Comparison of ENCODE assay signal across 12 cellular contexts in the genomic region with DNA sequence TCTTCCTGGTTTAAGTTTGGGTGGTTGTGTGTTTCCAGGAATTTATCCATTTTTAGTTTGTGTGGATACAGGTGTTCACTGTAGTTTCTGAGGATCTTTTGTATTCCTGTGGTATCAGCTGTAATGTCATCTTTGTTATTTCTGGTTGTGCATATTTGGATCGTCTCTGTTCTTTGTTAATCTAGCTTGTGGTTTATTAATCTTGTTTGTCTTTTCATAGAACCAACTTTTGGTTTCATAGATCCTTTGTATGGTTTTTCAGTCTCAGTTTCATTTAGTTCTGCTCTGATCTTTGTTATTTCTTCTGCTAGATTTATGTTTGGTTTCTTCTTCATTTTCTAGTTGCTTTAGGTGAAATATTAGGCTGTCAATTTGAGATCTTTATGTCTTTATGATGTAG.
DNase-seq lines count a peak whose midpoint lies in the region; ATAC-seq and TF ChIP-seq lines count a peak whose summit lies in the region.
"Had no signal": no experiment of that assay in that cellular context is flagged by ENCODE, and none has a peak within 500 bp of the region (broad histone marks: within the 10 kb centered on the region; RNA-seq: fewer than 3 reads in every experiment).

No MANE protein-coding gene starts in this region.

- no CpG with 5 or more reads among the region's 1 CpG for WGBS in mesendoderm (ENCODE audit: extremely low coverage, insufficient coverage, low lambda C conversion rate)

- no peaks in the 10 kb centered on the region for H3K79me2 ChIP-seq in mesendoderm (ENCODE audit: control insufficient read depth, insufficient read depth, low read length)

- H2BK15ac ChIP-seq in mesendoderm (replicated peaks; ENCODE audit: low read depth) = no peak overlapping the region

- no peaks in the 10 kb centered on the region for H3K79me1 ChIP-seq in mesendoderm (ENCODE audit: low read length)

- TF ChIP-seq CTCF in dorsolateral prefrontal cortex (IDR thresholded peaks at IDR 0.05 in 54 of 56, conservative IDR thresholded peaks at IDR 0.05 in 2 of 56; ENCODE audit: low read depth in 1 of 56, partially characterized antibody in 56 of 56) = no peak

- H4K8ac ChIP-seq in mesendoderm (ENCODE audit: low read depth, low read length) = no peak overlapping the region

- H3K4me2 ChIP-seq in mesendoderm (ENCODE audit: low read length) = no peak overlapping the region

- no peak overlapping the region for H4K5ac ChIP-seq in mesendoderm (ENCODE audit: low read length)

- ATAC-seq in GM19351 (IDR thresholded peaks at IDR 0.05; ENCODE audit: unreplicated experiment) (peak; percentile 92), HG02571 (IDR thresholded peaks at IDR 0.05; ENCODE audit: unreplicated experiment) (peak; percentile 88), HG03135 (IDR thresholded peaks at IDR 0.05; ENCODE audit: unreplicated experiment) (peak; percentile 91)
- ATAC-seq: mucosa of descending colon, Panc1 had no signal

- H2BK120ac ChIP-seq in mesendoderm (ENCODE audit: low read depth, low read length) = no peak overlapping the region

- no peak overlapping the region for H3K4ac ChIP-seq in mesendoderm (ENCODE audit: low read depth, low read length)

- no peak overlapping the region for H3K23ac ChIP-seq in mesendoderm (ENCODE audit: low read length)

- peak; percentile 2 for DNase-seq in myocyte (ENCODE audit: low read depth)
- no peak for DNase-seq in dorsolateral prefrontal cortex
- no peak for DNase-seq in SJCRH30
- DNase-seq in mesendoderm = no peak
- DNase-seq in EL = no peak
- DNase-seq: activated naive CD8-positive, alpha-beta T cell treated with anti-CD3 and anti-CD28 coated beads for 36 hours; COR-L47; mucosa of descending colon had no signal

- intact Hi-C loops in dorsolateral prefrontal cortex (cut with DNase I) = no loop called here

- H3K4me1 ChIP-seq in SJCRH30 (peaks cover 10% of the 10 kb centered on the region), mesendoderm (ENCODE audit: control insufficient read depth, low read depth, low read length) (no peaks in the 10 kb centered on the region)

- H3K4me3 ChIP-seq in dorsolateral prefrontal cortex = no peak overlapping the region
- no peak overlapping the region for H3K4me3 ChIP-seq in SJCRH30
- no peak overlapping the region for H3K4me3 ChIP-seq in mesendoderm (ENCODE audit: low read length)
- H3K4me3 ChIP-seq: mucosa of descending colon had no signal

- H3K27ac ChIP-seq in dorsolateral prefrontal cortex = no peak overlapping the region
- H3K27ac ChIP-seq in SJCRH30 = no peak overlapping the region
- no peak overlapping the region for H3K27ac ChIP-seq in mesendoderm (ENCODE audit: low read depth, low read length)

- H3K9me3 ChIP-seq in SJCRH30 (replicated peaks) = peaks cover 9% of the 10 kb centered on the region; the same call in 1 of the 2 replicates
- H3K9me3 ChIP-seq: mucosa of descending colon had no signal

- H2BK5ac ChIP-seq in mesendoderm (ENCODE audit: low read length) = no peak overlapping the region

- no peak overlapping the region for H2AK5ac ChIP-seq in mesendoderm (ENCODE audit: low read length)

- H3K56ac ChIP-seq in mesendoderm (ENCODE audit: low read length) = no peak overlapping the region

- H3K18ac ChIP-seq in mesendoderm (ENCODE audit: low read length) = no peak overlapping the region

- no peak overlapping the region for H3K9ac ChIP-seq in mesendoderm (ENCODE audit: low read length)

- H3K27me3 ChIP-seq in dorsolateral prefrontal cortex (no peaks in the 10 kb centered on the region), SJCRH30 (no peaks in the 10 kb centered on the region), mesendoderm (ENCODE audit: insufficient read depth, low read length, poor library complexity) (no peaks in the 10 kb centered on the region)

- H3K36me3 ChIP-seq in SJCRH30 (no peaks in the 10 kb centered on the region), mesendoderm (ENCODE audit: control insufficient read depth, insufficient read depth, low read length) (no peaks in the 10 kb centered on the region)
